In genomic region chr17:82309656-82310570, GRCh38 we compare ENCODE assay signal across 34 cellular contexts. TPM values are rescaled to one million over a fixed set of nuclear protein-coding genes. Genes with fewer than 3 reads are reported as not detected.
A peak's percentile ranks its signal among the peaks of the same experiment; 100 is the strongest.
DNase-seq lines count a peak whose midpoint lies in the region; ATAC-seq and TF ChIP-seq lines count a peak whose summit lies in the region.
"Had no signal": no experiment of that assay in that cellular context is flagged by ENCODE, and none has a peak within 500 bp of the region (broad histone marks: within the 10 kb centered on the region; RNA-seq: fewer than 3 reads in every experiment).

No MANE protein-coding gene starts in this region.

- TF ChIP-seq POLR2A in transverse colon (IDR thresholded peaks at IDR 0.05) = no peak

- intact Hi-C loops in left colon (cut with DNase I, micrococcal nuclease) = loop anchor here in 1 of 2 donors (10.0 kb wide), 1 partner anchor 55 kb away; no protein-coding TSS in a partner anchor
- intact Hi-C loops in transverse colon (cut with DNase I; ENCODE audit: low total_unique reads) = no loop called here

- TF ChIP-seq CTCF in WTC11 (IDR thresholded peaks at IDR 0.05) (no peak), transverse colon (IDR thresholded peaks at IDR 0.05) (no peak)

- in situ Hi-C loops in transverse colon (cut with MboI; ENCODE audit: low pct_ligation_motif_present in 1 of 4, low pct_unique_long_range_greater_than_20kb in 1 of 4, low sequenced_read_pairs in 3 of 4) = no loop called here

- TF ChIP-seq EP300 in transverse colon (IDR thresholded peaks at IDR 0.05; ENCODE audit: low read depth) = no peak

- H3K4me3 ChIP-seq in transverse colon = no peak overlapping the region
- H3K4me3 ChIP-seq: heart right ventricle, lung, thoracic aorta, vagina had no signal

- POLR2A ChIA-PET in WTC11 (lab: Charles Lee) = no interaction called here

- 65% methylated on average over 26 of the region's 27 CpGs; no CpG with 5 or more reads in 1 of the 2 donors for WGBS in transverse colon (ENCODE audit: low coverage in 1 of 2), 2 donors

- DNase-seq in activated naive CD8-positive, alpha-beta T cell treated with anti-CD3 and anti-CD28 coated beads, Interleukin-2, amount 50 U/mL, for 24 hours = no peak
- no peak for DNase-seq in WTC11 (ENCODE audit: low spot score)
- DNase-seq in left colon = peak; percentile 64 to 67
- DNase-seq in transverse colon = peak; percentile 67
- no peak for DNase-seq in stimulated activated CD4-positive, alpha-beta T cell treated with anti-CD3 and anti-CD28 coated beads, Interleukin-1b, Interleukin-23, amount 100 ng/mL, for 48 hours
- no peak for DNase-seq in activated CD4-positive, alpha-beta T cell treated with anti-CD3 and anti-CD28 coated beads for 48 hours
- DNase-seq: activated CD4-positive, alpha-beta T cell treated with anti-CD3 and anti-CD28 coated beads, Interleukin-2, amount 10 ng/mL, durations not matched to agents 24 days and 14 days; activated naive CD4-positive, alpha-beta T cell treated with anti-CD3 and anti-CD28 coated beads, Interleukin-2, amount 50 U/mL, for 16 hours; activated T-cell treated with anti-CD3 and anti-CD28 coated beads, Interleukin-2, amount 50 U/mL, for 4 hours; AML-193; anterior cingulate cortex; CD4-positive, CD25-positive, alpha-beta regulatory T cell; DMS 273 treated with DMSO at 0.1 percent for 48 hours; EL; Kasumi-1; kidney glomerular epithelial cell; natural killer cell; NCI-H1417; NCI-H2081 treated with DMSO at 0.1 percent for 48 hours; NCI-H748 treated with DMSO at 0.1 percent for 48 hours; occipital lobe; stimulated activated naive CD8-positive, alpha-beta T cell treated with anti-CD3 and anti-CD28 coated beads, Interleukin-15, amount 100 ng/mL, for 72 hours; WERI-Rb-1 had no signal

- no peak for ATAC-seq in activated naive CD8-positive, alpha-beta T cell treated with anti-CD3 and anti-CD28 coated beads, Interleukin-2, amount 50 U/mL, for 24 hours
- ATAC-seq in WTC11 (no peak), left colon (peak; percentile 92), GM21381 (IDR thresholded peaks at IDR 0.05; ENCODE audit: unreplicated experiment) (no peak)
- ATAC-seq: activated T-cell treated with anti-CD3 and anti-CD28 coated beads, Interleukin-2, amount 50 U/mL, for 4 hours; natural killer cell; stimulated activated naive CD8-positive, alpha-beta T cell treated with anti-CD3 and anti-CD28 coated beads, Interleukin-15, amount 100 ng/mL, for 72 hours had no signal

- H3K4me1 Mint-ChIP-seq in activated naive CD8-positive, alpha-beta T cell (ENCODE audit: low read depth) = peaks cover 39% of the 10 kb centered on the region
- peaks cover 31% of the 10 kb centered on the region for H3K4me1 Mint-ChIP-seq in activated naive CD8-positive, alpha-beta T cell treated with anti-CD3 and anti-CD28 coated beads, Interleukin-2, amount 50 U/mL, for 24 hours
- no peaks in the 10 kb centered on the region for H3K4me1 Mint-ChIP-seq in WTC11

- no peaks in the 10 kb centered on the region for H3K36me3 ChIP-seq in transverse colon
- H3K36me3 ChIP-seq: heart right ventricle, thoracic aorta, vagina, WERI-Rb-1 had no signal

- no peak overlapping the region for H3K27ac ChIP-seq in transverse colon
- H3K27ac ChIP-seq: heart right ventricle, thoracic aorta, vagina, WERI-Rb-1 had no signal

- H3K27me3 ChIP-seq in transverse colon = peaks cover 29% of the 10 kb centered on the region
- H3K27me3 ChIP-seq: vagina had no signal

- H3K4me3 Mint-ChIP-seq in activated naive CD8-positive, alpha-beta T cell = no peak overlapping the region
- no peak overlapping the region for H3K4me3 Mint-ChIP-seq in activated naive CD8-positive, alpha-beta T cell treated with anti-CD3 and anti-CD28 coated beads, Interleukin-2, amount 50 U/mL, for 24 hours
- no peak overlapping the region for H3K4me3 Mint-ChIP-seq in WTC11
- H3K4me3 Mint-ChIP-seq: activated CD4-positive, alpha-beta T cell treated with anti-CD3 and anti-CD28 coated beads, Interleukin-2, amount 10 ng/mL, durations not matched to agents 24 days and 14 days; activated T-cell treated with anti-CD3 and anti-CD28 coated beads, Interleukin-2, amount 50 U/mL, for 4 hours; natural killer cell; stimulated activated naive CD8-positive, alpha-beta T cell treated with anti-CD3 and anti-CD28 coated beads, Interleukin-15, amount 100 ng/mL, for 72 hours had no signal

- peak overlapping the region; percentile 51 for H3K27ac Mint-ChIP-seq in activated naive CD8-positive, alpha-beta T cell
- H3K27ac Mint-ChIP-seq in activated naive CD8-positive, alpha-beta T cell treated with anti-CD3 and anti-CD28 coated beads, Interleukin-2, amount 50 U/mL, for 24 hours = no peak overlapping the region
- H3K27ac Mint-ChIP-seq in WTC11 = no peak overlapping the region; the same call in 1 of the 2 replicates
- H3K27ac Mint-ChIP-seq: activated CD4-positive, alpha-beta T cell treated with anti-CD3 and anti-CD28 coated beads, Interleukin-2, amount 10 ng/mL, durations not matched to agents 24 days and 14 days had no signal

- H3K27me3 Mint-ChIP-seq in activated naive CD8-positive, alpha-beta T cell = no peaks in the 10 kb centered on the region
- no peaks in the 10 kb centered on the region for H3K27me3 Mint-ChIP-seq in activated naive CD8-positive, alpha-beta T cell treated with anti-CD3 and anti-CD28 coated beads, Interleukin-2, amount 50 U/mL, for 24 hours
- H3K27me3 Mint-ChIP-seq in WTC11 (ENCODE audit: low read depth) = no peaks in the 10 kb centered on the region; the same call in 1 of the 2 replicates
- H3K27me3 Mint-ChIP-seq: stimulated activated naive CD8-positive, alpha-beta T cell treated with anti-CD3 and anti-CD28 coated beads, Interleukin-15, amount 100 ng/mL, for 72 hours had no signal

- H3K36me3 Mint-ChIP-seq in activated naive CD8-positive, alpha-beta T cell = peaks cover 2% of the 10 kb centered on the region
- peaks cover 8% of the 10 kb centered on the region for H3K36me3 Mint-ChIP-seq in activated naive CD8-positive, alpha-beta T cell treated with anti-CD3 and anti-CD28 coated beads, Interleukin-2, amount 50 U/mL, for 24 hours (ENCODE audit: low read depth)
- no peaks in the 10 kb centered on the region for H3K36me3 Mint-ChIP-seq in WTC11
- H3K36me3 Mint-ChIP-seq: CD4-positive, CD25-positive, alpha-beta regulatory T cell; natural killer cell had no signal

- peaks cover 0 to 8% (median 2%) of the 10 kb centered on the region in 4 donors for H3K4me1 ChIP-seq in transverse colon

- H3K9me3 ChIP-seq in transverse colon = no peaks in the 10 kb centered on the region
- H3K9me3 ChIP-seq: heart right ventricle, thoracic aorta, vagina had no signal

- no peaks in the 10 kb centered on the region for H3K9me3 Mint-ChIP-seq in activated naive CD8-positive, alpha-beta T cell (ENCODE audit: low read depth)
- H3K9me3 Mint-ChIP-seq in activated naive CD8-positive, alpha-beta T cell treated with anti-CD3 and anti-CD28 coated beads, Interleukin-2, amount 50 U/mL, for 24 hours = no peaks in the 10 kb centered on the region
- no peaks in the 10 kb centered on the region for H3K9me3 Mint-ChIP-seq in WTC11
- H3K9me3 Mint-ChIP-seq: activated CD4-positive, alpha-beta T cell treated with anti-CD3 and anti-CD28 coated beads, Interleukin-2, amount 10 ng/mL, durations not matched to agents 24 days and 14 days; activated T-cell treated with anti-CD3 and anti-CD28 coated beads, Interleukin-2, amount 50 U/mL, for 4 hours; natural killer cell; stimulated activated naive CD8-positive, alpha-beta T cell treated with anti-CD3 and anti-CD28 coated beads, Interleukin-15, amount 100 ng/mL, for 72 hours had no signal

- CTCF ChIA-PET in WTC11 (lab: Charles Lee) = interaction anchor here (1.3 to 1.8 kb wide), 2 partner anchors 9 to 74 kb away, joined by 3 to 6 read pairs; no protein-coding TSS in a partner anchor

TF ChIP-seq in WTC11, 78 proteins besides CTCF, POLR2A, EP300 and RAD21 (continues in another document):
- TF ChIP-seq FOXP4 (CRISPR knock-in tag; IDR thresholded peaks at IDR 0.05) (no peak), RORB (CRISPR knock-in tag; IDR thresholded peaks at IDR 0.05) (no peak), FOXP1 (CRISPR knock-in tag; IDR thresholded peaks at IDR 0.05; ENCODE audit: borderline replicate concordance) (no peak), ZNF263 (CRISPR knock-in tag; IDR thresholded peaks at IDR 0.05; ENCODE audit: low read depth) (peak; percentile 81; the same call in 1 of the 2 replicates)
- TF ChIP-seq, protein P1, sequence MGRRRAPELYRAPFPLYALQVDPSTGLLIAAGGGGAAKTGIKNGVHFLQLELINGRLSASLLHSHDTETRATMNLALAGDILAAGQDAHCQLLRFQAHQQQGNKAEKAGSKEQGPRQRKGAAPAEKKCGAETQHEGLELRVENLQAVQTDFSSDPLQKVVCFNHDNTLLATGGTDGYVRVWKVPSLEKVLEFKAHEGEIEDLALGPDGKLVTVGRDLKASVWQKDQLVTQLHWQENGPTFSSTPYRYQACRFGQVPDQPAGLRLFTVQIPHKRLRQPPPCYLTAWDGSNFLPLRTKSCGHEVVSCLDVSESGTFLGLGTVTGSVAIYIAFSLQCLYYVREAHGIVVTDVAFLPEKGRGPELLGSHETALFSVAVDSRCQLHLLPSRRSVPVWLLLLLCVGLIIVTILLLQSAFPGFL (CRISPR knock-in tag; IDR thresholded peaks at IDR 0.05; ENCODE audit: borderline replicate concordance) = no peak

RNA-seq across cellular contexts. Expression of gene CD7, which starts 7.5 kb away (rescaled TPM):
- total RNA-seq in WTC11 (2021) = 0.74 to 1.3 TPM (median 0.92 TPM) in 3 replicates
- total RNA-seq in left colon = 10 to 100 TPM in 1 of 2 donors, 1 to 10 TPM in 1; 5.2 to 10.0 TPM
- total RNA-seq in transverse colon = 1 to 10 TPM; 6.1 to 9.7 (median 7.4) TPM
- total RNA-seq: A673, bronchial epithelial cell, endothelial cell of umbilical vein, frontal cortex, occipital lobe, pulmonary artery endothelial cell had no signal

RNA-seq across cellular contexts. Expression of gene SECTM1, which starts 23.7 kb away (rescaled TPM):
- total RNA-seq in WTC11 (2021) = 0.14 to 0.57 TPM (median 0.22 TPM) in 3 replicates
- total RNA-seq in left colon = 100 to 1,000 TPM in 1 of 2 donors, 10 to 100 TPM in 1; 78.5 to 127 TPM
- total RNA-seq in transverse colon = 100 to 1,000 TPM in 2 of 4 donors, 10 to 100 TPM in 1, 1 to 10 TPM in 1; 5.8 to 127 (median 107) TPM

RNA-seq across cellular contexts. Expression of gene CSNK1D, which starts 36.4 kb away (rescaled TPM):
- total RNA-seq in WTC11 (2021) = 101 to 111 TPM (median 107 TPM) in 3 replicates
- 100 to 1,000 TPM; 165 to 166 TPM for total RNA-seq in left colon
- total RNA-seq in transverse colon = 100 to 1,000 TPM in 2 of 4 donors, 10 to 100 TPM in 2; 86.0 to 230 (median 148) TPM

RNA-seq across cellular contexts. Expression of gene TEX19, which starts 49.1 kb away (rescaled TPM):
- 0.89 to 1.4 TPM (median 1.4 TPM) in 3 replicates for total RNA-seq in WTC11 (2021)
- total RNA-seq in left colon = not detected
- total RNA-seq in transverse colon = not detected
- total RNA-seq: bronchial epithelial cell; CD4-positive, CD25-positive, alpha-beta regulatory T cell; endothelial cell of umbilical vein; frontal cortex; heart right ventricle; lung; natural killer cell; occipital lobe; pulmonary artery endothelial cell; thoracic aorta; vagina had no signal

Comparison
In these comparisons a context has a peak if more than half of its experiments do, and no peak if none do; other contexts are left out.
1. DNase-seq: peak in left colon (2 of 2) and transverse colon (single experiment); none in activated naive CD8-positive, alpha-beta T cell treated with anti-CD3 and anti-CD28 coated beads, Interleukin-2, amount 50 U/mL, for 24 hours (single experiment), WTC11 (single experiment), stimulated activated CD4-positive, alpha-beta T cell treated with anti-CD3 and anti-CD28 coated beads, Interleukin-1b, Interleukin-23, amount 100 ng/mL, for 48 hours (single experiment) and activated CD4-positive, alpha-beta T cell treated with anti-CD3 and anti-CD28 coated beads for 48 hours (single experiment).